11 cellular contexts compared by ENCODE assay signal in the genomic region with DNA sequence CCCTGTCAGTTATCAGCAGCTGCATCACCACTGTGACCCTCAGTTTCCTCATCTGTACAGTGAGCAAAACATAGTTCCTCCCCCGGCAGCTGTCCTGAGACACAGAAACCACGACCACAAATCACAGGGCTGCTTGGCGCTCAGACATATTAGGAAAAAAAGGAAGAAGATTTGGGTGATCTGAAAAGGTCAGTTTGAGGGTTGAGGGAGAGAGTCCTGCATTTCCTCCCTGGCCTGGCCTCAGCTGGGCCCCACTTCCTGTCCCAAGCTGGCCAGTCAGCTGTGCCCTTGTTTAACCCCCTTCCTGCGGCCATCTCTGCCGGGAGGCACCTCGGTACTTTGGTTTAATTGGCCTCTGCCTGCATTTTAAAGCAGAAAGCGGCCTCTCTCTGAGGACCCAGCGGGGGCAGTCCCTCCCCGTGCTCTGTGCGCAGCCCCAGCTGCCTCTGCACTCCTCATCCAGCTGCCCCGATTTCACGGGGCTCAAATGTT. TPM values are rescaled to one million over a fixed set of nuclear protein-coding genes. Genes with fewer than 3 reads are reported as not detected.
DNase-seq lines count a peak whose midpoint lies in the region; ATAC-seq and TF ChIP-seq lines count a peak whose summit lies in the region.
"Had no signal": no experiment of that assay in that cellular context is flagged by ENCODE, and none has a peak within 500 bp of the region (broad histone marks: within the 10 kb centered on the region; RNA-seq: fewer than 3 reads in every experiment).

No MANE protein-coding gene starts in this region.

- H3K18ac ChIP-seq in mesendoderm (ENCODE audit: low read length): no peak overlapping the region
- H3K18ac ChIP-seq in trophoblast cell (ENCODE audit: low read length): no peak overlapping the region

- H3K36me3 ChIP-seq in mesendoderm (ENCODE audit: control insufficient read depth, insufficient read depth, low read length) (no peaks in the 10 kb centered on the region), transverse colon (no peaks in the 10 kb centered on the region), trophoblast cell (ENCODE audit: control insufficient read depth in 1 of 2, insufficient read depth in 2 of 2, low read length in 2 of 2) (no peaks in the 10 kb centered on the region)

- no peaks in the 10 kb centered on the region for H3K27me3 ChIP-seq in mesendoderm (ENCODE audit: insufficient read depth, low read length, poor library complexity)
- H3K27me3 ChIP-seq in transverse colon: peaks cover 5% of the 10 kb centered on the region
- H3K27me3 ChIP-seq in trophoblast cell (ENCODE audit: insufficient read depth, low read length): no peaks in the 10 kb centered on the region

- no peak overlapping the region for H2BK15ac ChIP-seq in mesendoderm (replicated peaks; ENCODE audit: low read depth)

- no peak for TF ChIP-seq POLR2A in transverse colon (IDR thresholded peaks at IDR 0.05)

- no peaks in the 10 kb centered on the region for H3K9me3 ChIP-seq in transverse colon
- H3K9me3 ChIP-seq in trophoblast cell (ENCODE audit: insufficient read depth, low read depth, low read length): no peaks in the 10 kb centered on the region

- peak overlapping the region; percentile 17 for H3K56ac ChIP-seq in mesendoderm (ENCODE audit: low read length)

- H3K4me3 ChIP-seq in cardiac fibroblast (replicated peaks in 1 of 2; ENCODE audit: low read depth in 2 of 2, low read length in 2 of 2) (no peak overlapping the region), mesendoderm (ENCODE audit: low read length) (no peak overlapping the region), transverse colon (no peak overlapping the region), trophoblast cell (ENCODE audit: low read depth, low read length) (no peak overlapping the region)

- no peaks in the 10 kb centered on the region for H3K79me2 ChIP-seq in mesendoderm (ENCODE audit: control insufficient read depth, insufficient read depth, low read length)
- H3K79me2 ChIP-seq in trophoblast cell (ENCODE audit: control insufficient read depth, insufficient read depth, low read length, poor library complexity): no peaks in the 10 kb centered on the region

- no peak overlapping the region for H3K14ac ChIP-seq in trophoblast cell (ENCODE audit: low read length)

- intact Hi-C loops in transverse colon (cut with DNase I; ENCODE audit: low total_unique reads): no loop called here

- no peak overlapping the region for H3K4me2 ChIP-seq in mesendoderm (ENCODE audit: low read length)
- H3K4me2 ChIP-seq in trophoblast cell (ENCODE audit: low read length): no peak overlapping the region

- H3K27me3 Mint-ChIP-seq in activated T-cell treated with anti-CD3 and anti-CD28 coated beads, Interleukin-2, amount 50 U/mL, for 4 hours (ENCODE audit: low read depth): peaks cover 28% of the 10 kb centered on the region

- TF ChIP-seq CTCF in cardiac fibroblast (IDR thresholded peaks at IDR 0.05; ENCODE audit: low read depth, low read length) (no peak), transverse colon (IDR thresholded peaks at IDR 0.05) (no peak)

- H3K36me3 Mint-ChIP-seq in activated T-cell treated with anti-CD3 and anti-CD28 coated beads, Interleukin-2, amount 50 U/mL, for 4 hours (ENCODE audit: insufficient read depth): no peaks in the 10 kb centered on the region

- H3K4me3 Mint-ChIP-seq in activated T-cell treated with anti-CD3 and anti-CD28 coated beads, Interleukin-2, amount 50 U/mL, for 4 hours: no peak overlapping the region

- H2BK5ac ChIP-seq in mesendoderm (ENCODE audit: low read length) (no peak overlapping the region), trophoblast cell (ENCODE audit: low read depth, low read length, poor library complexity) (no peak overlapping the region)

- H3K4me1 Mint-ChIP-seq in activated T-cell treated with anti-CD3 and anti-CD28 coated beads, Interleukin-2, amount 50 U/mL, for 4 hours (ENCODE audit: low read depth): peaks cover 4% of the 10 kb centered on the region

- H2BK12ac ChIP-seq in trophoblast cell (ENCODE audit: low read length): no peak overlapping the region

- TF ChIP-seq EP300 in transverse colon (IDR thresholded peaks at IDR 0.05; ENCODE audit: low read depth): no peak

- no CpG with 5 or more reads among the region's 12 CpGs for WGBS in mesendoderm (ENCODE audit: extremely low coverage, insufficient coverage, low lambda C conversion rate)
- 46% methylated on average over 12 of the region's 12 CpGs; no CpG with 5 or more reads in 1 of the 2 donors for WGBS in transverse colon (ENCODE audit: low coverage in 1 of 2), 2 donors
- WGBS in trophoblast cell (ENCODE audit: extremely low coverage, insufficient coverage, insufficient read length): no CpG with 5 or more reads among the region's 12 CpGs

- H3K4me1 ChIP-seq in mesendoderm (ENCODE audit: control insufficient read depth, low read depth, low read length) (no peaks in the 10 kb centered on the region), transverse colon (peaks cover 14 to 29% (median 15%) of the 10 kb centered on the region in 4 donors), trophoblast cell (ENCODE audit: control insufficient read depth in 1 of 2, insufficient read depth in 2 of 2, low read length in 2 of 2) (peaks cover 9 to 15% of the 10 kb centered on the region in 2 experiments)

- no peak overlapping the region for H3K27ac ChIP-seq in mesendoderm (ENCODE audit: low read depth, low read length)
- H3K27ac ChIP-seq in transverse colon: peak overlapping the region; percentile 68 to 87 (median 81)
- no peak overlapping the region for H3K27ac ChIP-seq in trophoblast cell (ENCODE audit: low read depth, low read length)
- H3K27ac ChIP-seq: 22Rv1 had no signal

- H3K23ac ChIP-seq in mesendoderm (ENCODE audit: low read length): no peak overlapping the region
- H3K23ac ChIP-seq in trophoblast cell (ENCODE audit: low read length): no peak overlapping the region

- H4K5ac ChIP-seq in mesendoderm (ENCODE audit: low read length): no peak overlapping the region

- ATAC-seq in activated T-cell treated with anti-CD3 and anti-CD28 coated beads, Interleukin-2, amount 50 U/mL, for 4 hours: no peak
- no peak for ATAC-seq in GM21786 (IDR thresholded peaks at IDR 0.05; ENCODE audit: unreplicated experiment)

- no peak overlapping the region for H3K4ac ChIP-seq in mesendoderm (ENCODE audit: low read depth, low read length)
- no peak overlapping the region for H3K4ac ChIP-seq in trophoblast cell (ENCODE audit: low read depth, low read length)

- H4K8ac ChIP-seq in mesendoderm (ENCODE audit: low read depth, low read length): no peak overlapping the region
- no peak overlapping the region for H4K8ac ChIP-seq in trophoblast cell (ENCODE audit: low read depth, low read length)

- H3K79me1 ChIP-seq in mesendoderm (ENCODE audit: low read length) (no peaks in the 10 kb centered on the region), trophoblast cell (ENCODE audit: low read length) (no peaks in the 10 kb centered on the region)

- H2AFZ ChIP-seq in trophoblast cell (ENCODE audit: insufficient read depth, low read length, poor library complexity): no peak overlapping the region

- H3K9ac ChIP-seq in mesendoderm (ENCODE audit: low read length): no peak overlapping the region
- no peak overlapping the region for H3K9ac ChIP-seq in trophoblast cell (ENCODE audit: low read length)

- in situ Hi-C loops in transverse colon (cut with MboI; ENCODE audit: low pct_ligation_motif_present in 1 of 4, low pct_unique_long_range_greater_than_20kb in 1 of 4, low sequenced_read_pairs in 3 of 4): no loop called here

- H2AK5ac ChIP-seq in mesendoderm (ENCODE audit: low read length) (no peak overlapping the region), trophoblast cell (ENCODE audit: low read length) (no peak overlapping the region)

- no peaks in the 10 kb centered on the region for H3K9me3 Mint-ChIP-seq in activated T-cell treated with anti-CD3 and anti-CD28 coated beads, Interleukin-2, amount 50 U/mL, for 4 hours

- H2BK120ac ChIP-seq in mesendoderm (ENCODE audit: low read depth, low read length) (no peak overlapping the region), trophoblast cell (ENCODE audit: insufficient read depth, low read length, poor library complexity) (no peak overlapping the region)

- H4K91ac ChIP-seq in trophoblast cell (ENCODE audit: low read depth, low read length): no peak overlapping the region

- H4K12ac ChIP-seq in trophoblast cell (ENCODE audit: low read depth, low read length): no peak overlapping the region

- DNase-seq in DMS53 (lab: John Stamatoyannopoulos, UW) (peak; percentile 47), DMS53 treated with DMSO at 0.1 percent for 48 hours (lab: John Stamatoyannopoulos, UW; ENCODE audit: unreplicated experiment) (no peak), cardiac fibroblast (ENCODE audit: low read depth in 2 of 2) (peak; percentile 27 to 41), mesendoderm (no peak), transverse colon (peak; percentile 35), trophoblast cell (no peak)
- DNase-seq in activated T-cell treated with anti-CD3 and anti-CD28 coated beads, Interleukin-2, amount 50 U/mL, for 4 hours: no peak
- DNase-seq: NCI-H524 treated with DMSO at 0.1 percent for 48 hours had no signal

RNA-seq across cellular contexts. Expression of a gene that starts 24.0 kb away (rescaled TPM):
- 0.07 TPM for polyA plus RNA-seq in mesendoderm (2013, experiment 1 of 2)
- polyA plus RNA-seq in mesendoderm (2013, experiment 2 of 2): not detected
- total RNA-seq in transverse colon: under 1 TPM in 1 of 4 donors, not detected in 3; 0.79 TPM
- total RNA-seq in activated T-cell treated with anti-CD3 and anti-CD28 coated beads, Interleukin-2, amount 50 U/mL, for 4 hours: not detected
- polyA plus RNA-seq in trophoblast cell (2013): 0.03 TPM in 1 of 2 replicates, not detected in the other
- total RNA-seq: subcutaneous adipose tissue had no signal

Comparison
In these comparisons a context has a peak if more than half of its experiments do, and no peak if none do; other contexts are left out.
1. DNase-seq: peak in DMS53 (single experiment), cardiac fibroblast (2 of 2) and transverse colon (single experiment); none in DMS53 treated with DMSO at 0.1 percent for 48 hours (single experiment), mesendoderm (single experiment), activated T-cell treated with anti-CD3 and anti-CD28 coated beads, Interleukin-2, amount 50 U/mL, for 4 hours (single experiment) and trophoblast cell (0 of 2).
2. H3K27ac ChIP-seq: peak in transverse colon (4 of 4); none in mesendoderm (single experiment) and trophoblast cell (single experiment).